Comparison of ENCODE assay signal across 8 cellular contexts in genomic region chr12:1660304-1661187, GRCh38. TPM values are rescaled to one million over a fixed set of nuclear protein-coding genes. Genes with fewer than 3 reads are reported as not detected.
DNase-seq lines count a peak whose midpoint lies in the region; ATAC-seq, FAIRE-seq and TF ChIP-seq lines count a peak whose summit lies in the region.

No MANE protein-coding gene starts in this region.

- CTCF ChIA-PET in RWPE1 (lab: Yijun Ruan, JAX): interaction anchor here (0.6 to 0.7 kb wide), 2 partner anchors 30 to 131 kb away, joined by 3 read pairs; no protein-coding TSS in a partner anchor

- DNase-seq in RWPE1 (ENCODE audit: low spot score) (peak; percentile 81), inferior parietal cortex (ENCODE audit: extremely low spot score) (peak; percentile 65), NCI-H345 treated with DMSO at 0.1 percent for 48 hours (lab: John Stamatoyannopoulos, UW; ENCODE audit: unreplicated experiment) (no peak), GM12892 (ENCODE audit: insufficient read length) (no peak), NCI-H774 (lab: John Stamatoyannopoulos, UW) (no peak)
- peak; percentile 38 for DNase-seq in activated naive CD8-positive, alpha-beta T cell treated with anti-CD3 and anti-CD28 coated beads for 36 hours
- DNase-seq in stimulated activated CD4-positive, alpha-beta T cell treated with anti-CD3 and anti-CD28 coated beads, Interleukin-4, amount 100 ng/mL, for 48 hours (ENCODE audit: low read depth in 2 of 2): peak; percentile 16 to 31

- H3K27me3 Mint-ChIP-seq in activated naive CD8-positive, alpha-beta T cell treated with anti-CD3 and anti-CD28 coated beads for 36 hours: no peaks in the 10 kb centered on the region

- H3K27ac Mint-ChIP-seq in activated naive CD8-positive, alpha-beta T cell treated with anti-CD3 and anti-CD28 coated beads for 36 hours: peak overlapping the region; percentile 40

- H3K9me3 Mint-ChIP-seq in activated naive CD8-positive, alpha-beta T cell treated with anti-CD3 and anti-CD28 coated beads for 36 hours: peaks cover 5% of the 10 kb centered on the region

- TF ChIP-seq POLR2A in GM12892 (IDR thresholded peaks at IDR 0.05; ENCODE audit: low read depth, low read length): no peak

- ATAC-seq in HG03108 (IDR thresholded peaks at IDR 0.05; ENCODE audit: unreplicated experiment): no peak

- no peak for FAIRE-seq in GM12892 (lab: Jason Lieb, UNC)

- peaks cover 2% of the 10 kb centered on the region for H3K36me3 Mint-ChIP-seq in activated naive CD8-positive, alpha-beta T cell treated with anti-CD3 and anti-CD28 coated beads for 36 hours

- H3K4me3 Mint-ChIP-seq in activated naive CD8-positive, alpha-beta T cell treated with anti-CD3 and anti-CD28 coated beads for 36 hours: no peak overlapping the region

- POLR2A ChIA-PET in RWPE1 (lab: Yijun Ruan, JAX; ENCODE audit: low non-redundant PET): no interaction called here

- H3K4me1 Mint-ChIP-seq in activated naive CD8-positive, alpha-beta T cell treated with anti-CD3 and anti-CD28 coated beads for 36 hours: peaks cover 15% of the 10 kb centered on the region

- H3K27ac ChIP-seq in RWPE1: peak overlapping the region; percentile 82

- TF ChIP-seq CTCF in RWPE1 (conservative IDR thresholded peaks at IDR 0.05; ENCODE audit: low read depth): no peak

RNA-seq across cellular contexts. Expression of gene ADIPOR2, which starts 30.3 kb away (rescaled TPM):
- total RNA-seq in activated naive CD8-positive, alpha-beta T cell treated with anti-CD3 and anti-CD28 coated beads for 36 hours: 10 to 100 TPM; 59.8 to 62.9 TPM
- polyA plus RNA-seq in GM12892 (2012; ENCODE audit: missing spikeins): 32.6 TPM

RNA-seq across cellular contexts. Expression of gene WNT5B, which starts 31.5 kb away (rescaled TPM):
- total RNA-seq in activated naive CD8-positive, alpha-beta T cell treated with anti-CD3 and anti-CD28 coated beads for 36 hours: under 1 TPM; 0.08 to 0.19 TPM
- 5.2 TPM for polyA plus RNA-seq in GM12892 (2012; ENCODE audit: missing spikeins)

Comparison
In these comparisons a context has a peak if more than half of its experiments do, and no peak if none do; other contexts are left out.
1. DNase-seq: peak in RWPE1 (single experiment), activated naive CD8-positive, alpha-beta T cell treated with anti-CD3 and anti-CD28 coated beads for 36 hours (single experiment), inferior parietal cortex (single experiment) and stimulated activated CD4-positive, alpha-beta T cell treated with anti-CD3 and anti-CD28 coated beads, Interleukin-4, amount 100 ng/mL, for 48 hours (2 of 2); none in NCI-H345 treated with DMSO at 0.1 percent for 48 hours (single experiment), GM12892 (single experiment) and NCI-H774 (single experiment).